25 cellular contexts compared by ENCODE assay signal in genomic region chr3:171290680-171291079, GRCh38.
"Had no signal": no experiment of that assay in that cellular context is flagged by ENCODE, and none has a peak within 500 bp of the region (broad histone marks: within the 10 kb centered on the region; RNA-seq: fewer than 3 reads in every experiment).

No MANE protein-coding gene starts in this region.

- H3K4me3 Mint-ChIP-seq: activated naive CD4-positive, alpha-beta T cell treated with anti-CD3 and anti-CD28 coated beads for 36 hours; activated T-cell treated with anti-CD3 and anti-CD28 coated beads, Interleukin-2, amount 50 U/mL, for 4 hours; WTC11 had no signal

- H3K36me3 ChIP-seq: breast epithelium, SJSA1 had no signal

- H3K4me3 ChIP-seq: breast epithelium, SJSA1 had no signal

- H3K27ac Mint-ChIP-seq: activated naive CD4-positive, alpha-beta T cell treated with anti-CD3 and anti-CD28 coated beads for 36 hours; WTC11 had no signal

- H3K27ac ChIP-seq: breast epithelium, SJSA1 had no signal

- H3K9me3 ChIP-seq: breast epithelium, SJSA1 had no signal

- H3K4me1 ChIP-seq: breast epithelium, SJSA1 had no signal

- ATAC-seq: activated T-cell treated with anti-CD3 and anti-CD28 coated beads, Interleukin-2, amount 50 U/mL, for 4 hours; WTC11 had no signal

- FAIRE-seq: RCC 7860 had no signal

- H3K9me3 Mint-ChIP-seq: activated naive CD4-positive, alpha-beta T cell treated with anti-CD3 and anti-CD28 coated beads for 36 hours; activated T-cell treated with anti-CD3 and anti-CD28 coated beads, Interleukin-2, amount 50 U/mL, for 4 hours; WTC11 had no signal

- DNase-seq: activated CD4-positive, alpha-beta T cell treated with anti-CD3 and anti-CD28 coated beads for 48 hours; activated CD4-positive, alpha-beta T cell treated with anti-CD3 and anti-CD28 coated beads, Interleukin-2, amount 50 U/mL, for 4 hours; activated CD4-positive, CD25-positive, alpha-beta regulatory T cell treated with anti-CD3 and anti-CD28 coated beads, Interleukin-2, amount 50 U/mL, for 72 hours; activated CD8-positive, alpha-beta memory T cell treated with anti-CD3 and anti-CD28 coated beads for 24 hours; activated effector memory CD4-positive, alpha-beta T cell treated with anti-CD3 and anti-CD28 coated beads, Interleukin-2, amount 50 U/mL, for 16 hours; activated naive CD4-positive, alpha-beta T cell treated with anti-CD3 and anti-CD28 coated beads for 36 hours; activated T-cell treated with anti-CD3 and anti-CD28 coated beads, Interleukin-2, amount 50 U/mL, for 4 hours; aorta; caudate nucleus; MM.1S; NCI-H1105; NCI-H1436; NCI-H1694 treated with DMSO at 0.1 percent for 48 hours; NCI-H2029 treated with DMSO at 0.1 percent for 48 hours; NCI-H345; NCI-H510A; NCI-H526 treated with DMSO at 0.1 percent for 48 hours; NK-92 treated with Interleukin-12 subunit alpha and Interleukin-12 subunit beta, amount 100 ng/mL, for 24 hours; OCI-M1; SHP77; T-helper 1 cell had no signal

- H3K27me3 ChIP-seq: breast epithelium, SJSA1 had no signal
